1 cellular context compared by ENCODE assay signal in the genomic region with DNA sequence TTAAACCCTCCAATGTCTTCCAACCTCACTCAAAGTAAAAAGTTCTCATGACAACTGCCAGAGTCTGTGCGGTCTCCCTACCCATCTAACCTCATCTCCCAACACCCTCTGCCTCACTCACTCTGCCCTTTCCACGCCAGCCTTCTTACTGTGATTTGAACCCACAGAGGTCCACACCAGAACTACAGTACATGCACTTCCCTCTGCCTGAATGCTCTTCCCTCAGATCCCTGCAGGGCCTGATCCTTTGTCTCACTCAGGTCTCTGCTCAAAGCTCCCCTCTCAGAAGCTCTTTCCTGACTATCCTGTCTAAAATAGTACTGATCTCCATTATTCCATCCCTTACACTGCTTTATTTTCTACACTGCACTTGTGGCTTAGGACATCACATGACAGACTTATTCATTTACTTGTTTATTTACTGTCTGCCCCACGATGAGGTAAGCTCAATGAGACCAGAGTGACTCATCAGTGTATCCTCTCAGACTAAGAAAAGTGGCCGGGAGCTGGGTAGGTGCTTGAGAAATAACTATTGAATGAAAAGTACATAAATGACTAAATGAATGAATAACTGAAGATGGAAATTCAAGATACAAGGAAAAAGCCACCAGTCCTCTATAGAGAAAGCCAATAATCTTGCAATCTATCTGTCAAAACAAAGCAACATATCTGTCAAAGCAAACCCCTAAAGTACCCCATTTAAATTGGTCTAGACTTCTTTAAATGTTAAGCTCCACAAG.
A peak's percentile ranks its signal among the peaks of the same experiment; 100 is the strongest.
TF ChIP-seq lines count a peak whose summit lies in the region.

No MANE protein-coding gene starts in this region.

TF ChIP-seq in liver, 16 proteins besides CTCF, POLR2A, EP300 and RAD21 (continued from another document):
- TF ChIP-seq, protein P1, sequence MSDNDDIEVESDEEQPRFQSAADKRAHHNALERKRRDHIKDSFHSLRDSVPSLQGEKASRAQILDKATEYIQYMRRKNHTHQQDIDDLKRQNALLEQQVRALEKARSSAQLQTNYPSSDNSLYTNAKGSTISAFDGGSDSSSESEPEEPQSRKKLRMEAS (IDR thresholded peaks at IDR 0.05): no peak
- TF ChIP-seq SP1 (IDR thresholded peaks at IDR 0.05): no peak
- TF ChIP-seq TAF1 (conservative IDR thresholded peaks at IDR 0.05): no peak
- TF ChIP-seq, protein P2, sequence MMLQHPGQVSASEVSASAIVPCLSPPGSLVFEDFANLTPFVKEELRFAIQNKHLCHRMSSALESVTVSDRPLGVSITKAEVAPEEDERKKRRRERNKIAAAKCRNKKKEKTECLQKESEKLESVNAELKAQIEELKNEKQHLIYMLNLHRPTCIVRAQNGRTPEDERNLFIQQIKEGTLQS (IDR thresholded peaks at IDR 0.05): peak; percentile 83
- peak; percentile 13 to 42 for TF ChIP-seq HNF4A (conservative IDR thresholded peaks at IDR 0.05)
- TF ChIP-seq HNF4G (IDR thresholded peaks at IDR 0.05): no peak
- TF ChIP-seq JUND (IDR thresholded peaks at IDR 0.05): peak; percentile 96 to 99
- peak; percentile 21 for TF ChIP-seq YY1 (IDR thresholded peaks at IDR 0.05)
- peak; percentile 92 for TF ChIP-seq FOXA1 (IDR thresholded peaks at IDR 0.05)
- TF ChIP-seq FOXA2 (IDR thresholded peaks at IDR 0.05): peak; percentile 89
- no peak for TF ChIP-seq RXRA (IDR thresholded peaks at IDR 0.05)
- no peak for TF ChIP-seq GABPA (IDR thresholded peaks at IDR 0.05 in 1 of 2, conservative IDR thresholded peaks at IDR 0.05 in 1 of 2)
- no peak for TF ChIP-seq NR2F2 (IDR thresholded peaks at IDR 0.05)
